ENCODE assay signal across 1 cellular context in genomic region chr1:1567831-1568380, GRCh38.
TF ChIP-seq lines count a peak whose summit lies in the region.

No MANE protein-coding gene starts in this region.

TF ChIP-seq in endothelial cell of umbilical vein, 7 proteins besides CTCF, POLR2A, EP300 and RAD21:
- TF ChIP-seq MYC (IDR thresholded peaks at IDR 0.05; ENCODE audit: low read depth, low read length) (no peak), MAX (IDR thresholded peaks at IDR 0.05; ENCODE audit: insufficient read depth, insufficient read length) (no peak), FOS (IDR thresholded peaks at IDR 0.05; ENCODE audit: borderline replicate concordance, insufficient read depth, low read length) (no peak), JUN (IDR thresholded peaks at IDR 0.05; ENCODE audit: borderline replicate concordance, insufficient read depth, insufficient read length, low read depth) (no peak)
